ENCODE assay signal across 8 cellular contexts in genomic region chr7:41881313-41882130, GRCh38.
DNase-seq lines count a peak whose midpoint lies in the region; ATAC-seq, FAIRE-seq and TF ChIP-seq lines count a peak whose summit lies in the region.

No MANE protein-coding gene starts in this region.

- peaks cover 10% of the 10 kb centered on the region for H3K36me3 Mint-ChIP-seq in activated naive CD4-positive, alpha-beta T cell treated with anti-CD3 and anti-CD28 coated beads, Interleukin-2, amount 50 U/mL, for 24 hours

- H3K36me3 ChIP-seq in pancreas = no peaks in the 10 kb centered on the region
- no peaks in the 10 kb centered on the region for H3K36me3 ChIP-seq in A673 (ENCODE audit: insufficient read depth, low read length, poor library complexity, severe bottlenecking)

- peaks cover 38% of the 10 kb centered on the region for H3K4me1 Mint-ChIP-seq in activated naive CD4-positive, alpha-beta T cell treated with anti-CD3 and anti-CD28 coated beads, Interleukin-2, amount 50 U/mL, for 24 hours

- no peaks in the 10 kb centered on the region for H3K27me3 ChIP-seq in pancreas
- no peaks in the 10 kb centered on the region for H3K27me3 ChIP-seq in A673 (replicated peaks; ENCODE audit: insufficient read depth, low read depth, low read length, poor library complexity)

- peak overlapping the region; percentile 90 for H3K4me3 Mint-ChIP-seq in activated naive CD4-positive, alpha-beta T cell treated with anti-CD3 and anti-CD28 coated beads, Interleukin-2, amount 50 U/mL, for 24 hours

- H3K27ac Mint-ChIP-seq in activated naive CD4-positive, alpha-beta T cell treated with anti-CD3 and anti-CD28 coated beads, Interleukin-2, amount 50 U/mL, for 24 hours = peak overlapping the region; percentile 96

- H3K27ac ChIP-seq in pancreas (no peak overlapping the region), A673 (ENCODE audit: low read depth, low read length, poor library complexity, severe bottlenecking) (no peak overlapping the region)

- CTCF ChIA-PET in A673 (lab: Charles Lee) = no interaction called here

- DNase-seq in SKM-1 treated with dmso at 0.1 percent for 144 hours (lab: John Stamatoyannopoulos, UW; ENCODE audit: unreplicated experiment) = peak; percentile 98
- peak in 1 of 6 donors; percentile 46 for DNase-seq in pancreas
- no peak for DNase-seq in A673 (ENCODE audit: low spot score)
- no peak for DNase-seq in NCI-H774 (lab: John Stamatoyannopoulos, UW)
- no peak for DNase-seq in DMS153 (lab: John Stamatoyannopoulos, UW)

- no peak for FAIRE-seq in pancreas (lab: Jason Lieb, UNC)

- H3K9me3 ChIP-seq in pancreas = no peaks in the 10 kb centered on the region
- H3K9me3 ChIP-seq in A673 (ENCODE audit: low read depth, low read length, poor library complexity, severe bottlenecking) = no peaks in the 10 kb centered on the region

- peaks cover 6% of the 10 kb centered on the region for H3K9me3 Mint-ChIP-seq in activated naive CD4-positive, alpha-beta T cell treated with anti-CD3 and anti-CD28 coated beads, Interleukin-2, amount 50 U/mL, for 24 hours

- 64 to 84% methylated on average over 13 of the region's 13 CpGs for WGBS in pancreas, 2 donors

- no peaks in the 10 kb centered on the region for H3K4me1 ChIP-seq in pancreas
- H3K4me1 ChIP-seq in A673 (ENCODE audit: insufficient read depth, low read length, poor library complexity, severe bottlenecking) = peaks cover 17% of the 10 kb centered on the region

- TF ChIP-seq CTCF in pancreas (IDR thresholded peaks at IDR 0.05) (no peak), A673 (conservative IDR thresholded peaks at IDR 0.05; ENCODE audit: low read depth, low read length) (no peak)

- ATAC-seq in GM18519 (IDR thresholded peaks at IDR 0.05; ENCODE audit: low FRiP score, unreplicated experiment) = peak; percentile 92
- peak; percentile 96 for ATAC-seq in HG02943 (IDR thresholded peaks at IDR 0.05; ENCODE audit: low read depth, unreplicated experiment)
- ATAC-seq in pancreas = peak in 3 of 4 donors; percentile 30 to 76 (median 76)

- no TSS peak for BruUV-seq in A673 (replicated peaks; lab: Mats Ljungman, UMichigan)

- POLR2A ChIA-PET in A673 (lab: Charles Lee; ENCODE audit: low non-redundant PET) = no interaction called here

- intact Hi-C loops in pancreas (cut with DNase I) = no loop called here
- intact Hi-C loops in A673 (cut with micrococcal nuclease; ENCODE audit: unreplicated experiment) = no loop called here

- no peak overlapping the region for H3K4me3 ChIP-seq in pancreas
- H3K4me3 ChIP-seq in A673 (ENCODE audit: low read depth, low read length, poor library complexity, severe bottlenecking) = no peak overlapping the region

- peaks cover 3% of the 10 kb centered on the region for H3K27me3 Mint-ChIP-seq in activated naive CD4-positive, alpha-beta T cell treated with anti-CD3 and anti-CD28 coated beads, Interleukin-2, amount 50 U/mL, for 24 hours
